ENCODE assay signal across 8 cellular contexts in the genomic region with DNA sequence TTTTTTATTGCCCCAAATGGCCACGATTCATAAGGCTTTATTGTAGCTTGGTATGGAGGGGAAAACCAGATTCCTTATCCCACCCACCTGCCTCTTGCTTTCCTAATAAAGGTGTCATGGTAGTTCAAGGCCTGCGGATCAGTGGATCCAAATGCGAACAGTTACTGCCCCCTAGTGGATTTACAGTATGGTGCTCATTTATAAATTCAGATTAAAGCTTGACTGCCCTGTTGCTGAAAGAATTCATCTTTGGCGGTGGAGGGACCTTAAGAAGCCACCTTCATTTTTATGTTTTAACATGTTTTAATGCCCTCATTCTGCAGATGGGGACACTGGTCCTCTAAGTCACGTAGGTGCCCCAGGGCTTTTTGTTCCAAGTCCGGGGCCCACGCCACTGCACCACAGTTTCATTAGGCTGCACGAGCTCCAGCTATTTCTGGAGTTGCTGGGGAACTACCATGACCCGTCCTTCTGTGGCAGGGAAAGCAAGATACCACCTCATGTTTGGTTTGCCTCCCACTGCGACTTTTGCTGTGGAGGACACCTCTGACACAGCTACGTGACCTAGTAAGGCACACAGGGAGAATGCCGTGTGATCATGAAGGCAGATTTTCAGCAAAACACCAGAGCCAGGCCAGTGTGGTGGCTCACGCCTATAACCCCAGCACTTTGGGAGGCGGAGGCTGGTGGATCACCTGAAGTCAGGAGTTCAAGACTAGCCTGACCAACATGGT. TPM values are rescaled to one million over a fixed set of nuclear protein-coding genes. Genes with fewer than 3 reads are reported as not detected.
DNase-seq lines count a peak whose midpoint lies in the region; ATAC-seq and FAIRE-seq lines count a peak whose summit lies in the region.

No MANE protein-coding gene starts in this region.

- H3K36me3 ChIP-seq in small intestine (ENCODE audit: control insufficient read depth in 2 of 2, insufficient read depth in 2 of 2, low read length in 2 of 2): no peaks in the 10 kb centered on the region

- WGBS in small intestine, 3 donors: 39 to 48% (median 45%) methylated on average over 14 of the region's 14 CpGs

- FAIRE-seq in small intestine (lab: Jason Lieb, UNC): no peak

- peaks cover 0 to 3% of the 10 kb centered on the region in 2 donors for H3K4me1 ChIP-seq in small intestine (ENCODE audit: control insufficient read depth in 2 of 2, insufficient read depth in 1 of 2, low read depth in 1 of 2, low read length in 1 of 2)

- no peaks in the 10 kb centered on the region for H3K27me3 ChIP-seq in small intestine (ENCODE audit: control insufficient read depth in 2 of 2, insufficient read depth in 2 of 2, low read length in 2 of 2)

- ATAC-seq in HG03280 (IDR thresholded peaks at IDR 0.05; ENCODE audit: unreplicated experiment) (no peak), HG02798 (IDR thresholded peaks at IDR 0.05; ENCODE audit: poor library complexity, unreplicated experiment) (no peak)

- H3K4me3 ChIP-seq in small intestine (ENCODE audit: low read depth in 1 of 2, low read length in 2 of 2): no peak overlapping the region

- H3K9me3 ChIP-seq in small intestine (ENCODE audit: control insufficient read depth, low read depth): no peaks in the 10 kb centered on the region

- no peak overlapping the region for H3K27ac ChIP-seq in small intestine (ENCODE audit: low read depth in 1 of 2, low read length in 1 of 2)

- DNase-seq in DMS53 (lab: John Stamatoyannopoulos, UW) (peak; percentile 79), HK-2 (ENCODE audit: unreplicated experiment) (peak; percentile 10), NCI-H774 (lab: John Stamatoyannopoulos, UW) (peak; percentile 53), amniotic stem cell (lab: John Stamatoyannopoulos, UW) (peak; percentile 23), hepatic stellate cell (ENCODE audit: low spot score) (peak; percentile 41), small intestine (peak; percentile 68)

RNA-seq across cellular contexts. Expression of a gene that starts 15.6 kb away (rescaled TPM):
- polyA plus RNA-seq in small intestine: 10 to 100 TPM in 1 of 3 donors, 1 to 10 TPM in 2; 4.5 to 18.8 (median 6.2) TPM

Comparison
In these comparisons a context has a peak if more than half of its experiments do, and no peak if none do; other contexts are left out.
1. DNase-seq: peak in every context shown above with its lines; median percentile 79 in DMS53; 68 in small intestine; 53 in NCI-H774; 41 in hepatic stellate cell; 23 in amniotic stem cell; 10 in HK-2.